Comparison of ENCODE assay signal across 17 cellular contexts in genomic region chr1:27361044-27361402, GRCh38. TPM values are rescaled to one million over a fixed set of nuclear protein-coding genes. Genes with fewer than 3 reads are reported as not detected.
A peak's percentile ranks its signal among the peaks of the same experiment; 100 is the strongest.
DNase-seq lines count a peak whose midpoint lies in the region; ATAC-seq and TF ChIP-seq lines count a peak whose summit lies in the region.
"Had no signal": no experiment of that assay in that cellular context is flagged by ENCODE, and none has a peak within 500 bp of the region (broad histone marks: within the 10 kb centered on the region; RNA-seq: fewer than 3 reads in every experiment).

No MANE protein-coding gene starts in this region.

- H3K4me1 ChIP-seq in left ventricle myocardium inferior (peaks cover 56% of the 10 kb centered on the region), testis (peaks cover 7% of the 10 kb centered on the region)

- TF ChIP-seq POLR2A in testis (IDR thresholded peaks at IDR 0.05) = no peak

- no peaks in the 10 kb centered on the region for H3K9me3 ChIP-seq in left ventricle myocardium inferior (replicated peaks)
- H3K9me3 ChIP-seq in testis = no peaks in the 10 kb centered on the region
- H3K9me3 ChIP-seq: ascending aorta, MG63, mucosa of descending colon, SJCRH30, upper lobe of left lung had no signal

- no peaks in the 10 kb centered on the region for H3K27me3 ChIP-seq in left ventricle myocardium inferior (ENCODE audit: low read depth)
- no peaks in the 10 kb centered on the region for H3K27me3 ChIP-seq in testis
- H3K27me3 ChIP-seq: ascending aorta, dorsolateral prefrontal cortex, MG63, SJCRH30, upper lobe of left lung had no signal

- H3K36me3 Mint-ChIP-seq in activated T-helper 17 cell treated with anti-CD3 and anti-CD28 coated beads, Interleukin-2, amount 50 U/mL, for 72 hours (ENCODE audit: low read depth) = no peaks in the 10 kb centered on the region
- no peaks in the 10 kb centered on the region for H3K36me3 Mint-ChIP-seq in memory B cell

- no peak for ATAC-seq in activated T-helper 17 cell treated with anti-CD3 and anti-CD28 coated beads, Interleukin-2, amount 50 U/mL, for 72 hours (replicated peaks)
- ATAC-seq in memory B cell (ENCODE audit: low read depth) (no peak), HG03439 (IDR thresholded peaks at IDR 0.05; ENCODE audit: unreplicated experiment) (no peak)
- ATAC-seq: mucosa of descending colon had no signal

- H3K36me3 ChIP-seq in left ventricle myocardium inferior (peaks cover 91% of the 10 kb centered on the region), testis (ENCODE audit: low read depth, missing control alignments) (no peaks in the 10 kb centered on the region)

- H3K4me3 Mint-ChIP-seq in activated T-helper 17 cell treated with anti-CD3 and anti-CD28 coated beads, Interleukin-2, amount 50 U/mL, for 72 hours = peak overlapping the region; percentile 73
- peak overlapping the region; percentile 86 for H3K4me3 Mint-ChIP-seq in memory B cell

- no peaks in the 10 kb centered on the region for H3K9me3 Mint-ChIP-seq in activated T-helper 17 cell treated with anti-CD3 and anti-CD28 coated beads, Interleukin-2, amount 50 U/mL, for 72 hours
- no peaks in the 10 kb centered on the region for H3K9me3 Mint-ChIP-seq in memory B cell

- no peaks in the 10 kb centered on the region for H3K27me3 Mint-ChIP-seq in activated T-helper 17 cell treated with anti-CD3 and anti-CD28 coated beads, Interleukin-2, amount 50 U/mL, for 72 hours
- H3K27me3 Mint-ChIP-seq in memory B cell = no peaks in the 10 kb centered on the region

- TF ChIP-seq CTCF in left ventricle myocardium inferior (IDR thresholded peaks at IDR 0.05; ENCODE audit: borderline replicate concordance) (no peak), testis (IDR thresholded peaks at IDR 0.05) (no peak)

- no peak overlapping the region for H3K27ac ChIP-seq in left ventricle myocardium inferior (replicated peaks)
- H3K27ac ChIP-seq in testis = no peak overlapping the region
- H3K27ac ChIP-seq: ascending aorta, SJCRH30 had no signal

- no peak overlapping the region for H3K27ac Mint-ChIP-seq in activated T-helper 17 cell treated with anti-CD3 and anti-CD28 coated beads, Interleukin-2, amount 50 U/mL, for 72 hours
- peak overlapping the region; percentile 84 for H3K27ac Mint-ChIP-seq in memory B cell

- WGBS in testis, 2 donors = 64 to 73% methylated on average over 4 to 21 of the region's 21 CpGs

- peaks cover 7% of the 10 kb centered on the region for H3K4me1 Mint-ChIP-seq in activated T-helper 17 cell treated with anti-CD3 and anti-CD28 coated beads, Interleukin-2, amount 50 U/mL, for 72 hours
- peaks cover 41% of the 10 kb centered on the region for H3K4me1 Mint-ChIP-seq in memory B cell

- intact Hi-C loops in left ventricle myocardium inferior (cut with micrococcal nuclease) (no loop called here), cardiac septum (cut with DNase I) (no loop called here), testis (cut with DNase I; ENCODE audit: low total_unique reads) (no loop called here)

- DNase-seq in left ventricle myocardium inferior (no peak), cardiac septum (ENCODE audit: low spot score) (no peak), memory B cell (ENCODE audit: low spot score in 2 of 2) (no peak), testis (no peak), NCI-H524 (lab: John Stamatoyannopoulos, UW) (no peak), EL (no peak)
- DNase-seq: DMS79 treated with DMSO at 0.1 percent for 48 hours; dorsolateral prefrontal cortex; MG63; NK-92 treated with Interleukin-12 subunit alpha and Interleukin-12 subunit beta, amount 100 ng/mL, for 24 hours; SJCRH30 had no signal

- H3K4me3 ChIP-seq in left ventricle myocardium inferior (peak overlapping the region; percentile 59), testis (peak overlapping the region; percentile 32 to 53)
- H3K4me3 ChIP-seq: ascending aorta, MG63, mucosa of descending colon, SJCRH30 had no signal

RNA-seq across cellular contexts. Expression of gene MAP3K6, which starts 5.7 kb away (rescaled TPM):
- total RNA-seq in left ventricle myocardium inferior = 45.2 TPM
- 53.1 TPM for total RNA-seq in cardiac septum
- 10 to 100 TPM in 1 of 2 donors, 1 to 10 TPM in 1; 7.3 to 15.2 TPM for total RNA-seq in activated T-helper 17 cell treated with anti-CD3 and anti-CD28 coated beads, Interleukin-2, amount 50 U/mL, for 72 hours
- total RNA-seq in testis = 10 to 100 TPM; 18.8 to 31.7 TPM
- 18.4 TPM for polyA plus RNA-seq in testis (ENCODE audit: insufficient read depth, low read depth, low replicate concordance)

RNA-seq across cellular contexts. Expression of gene FCN3, which starts 13.6 kb away (rescaled TPM):
- total RNA-seq in left ventricle myocardium inferior (27.3 TPM), cardiac septum (32.2 TPM), testis (1 to 10 TPM; 3.6 to 6.9 TPM)
- not detected for total RNA-seq in activated T-helper 17 cell treated with anti-CD3 and anti-CD28 coated beads, Interleukin-2, amount 50 U/mL, for 72 hours
- polyA plus RNA-seq in testis (ENCODE audit: insufficient read depth, low read depth, low replicate concordance) = 0.54 TPM
- total RNA-seq: SJCRH30 had no signal

RNA-seq across cellular contexts. Expression of gene SYTL1, which starts 19.2 kb away (rescaled TPM):
- total RNA-seq in left ventricle myocardium inferior (1.1 TPM), cardiac septum (0.65 TPM), testis (1 to 10 TPM; 2.3 to 5.4 TPM)
- 10 to 100 TPM; 26.0 to 43.4 TPM for total RNA-seq in activated T-helper 17 cell treated with anti-CD3 and anti-CD28 coated beads, Interleukin-2, amount 50 U/mL, for 72 hours
- polyA plus RNA-seq in testis (ENCODE audit: insufficient read depth, low read depth, low replicate concordance) = 6.0 TPM

RNA-seq across cellular contexts. Expression of gene CD164L2, which starts 22.1 kb away (rescaled TPM):
- total RNA-seq in left ventricle myocardium inferior (not detected), cardiac septum (not detected), testis (1 to 10 TPM in 1 of 2 donors, under 1 TPM in 1; 0.24 to 1.5 TPM)
- not detected for total RNA-seq in activated T-helper 17 cell treated with anti-CD3 and anti-CD28 coated beads, Interleukin-2, amount 50 U/mL, for 72 hours
- 0.76 TPM for polyA plus RNA-seq in testis (ENCODE audit: insufficient read depth, low read depth, low replicate concordance)
- total RNA-seq: ascending aorta, pulmonary artery endothelial cell, SJCRH30 had no signal

RNA-seq across cellular contexts. Expression of gene GPR3, which starts 31.4 kb away (rescaled TPM):
- total RNA-seq in left ventricle myocardium inferior (0.16 TPM), cardiac septum (2.3 TPM), testis (under 1 TPM; 0.12 to 0.47 TPM)
- under 1 TPM; 0.26 to 0.42 TPM for total RNA-seq in activated T-helper 17 cell treated with anti-CD3 and anti-CD28 coated beads, Interleukin-2, amount 50 U/mL, for 72 hours
- polyA plus RNA-seq in testis (ENCODE audit: insufficient read depth, low read depth, low replicate concordance) = 0.20 TPM

Comparison
In these comparisons a context has a peak if more than half of its experiments do, and no peak if none do; other contexts are left out.
1. RNA of gene FCN3, which starts 13.6 kb away (total RNA-seq): 32.2 TPM in cardiac septum (single experiment), 27.3 TPM in left ventricle myocardium inferior (single experiment) and 3.6 to 6.9 TPM in testis; not detected in activated T-helper 17 cell treated with anti-CD3 and anti-CD28 coated beads, Interleukin-2, amount 50 U/mL, for 72 hours; every median in the first group is over 4 times any median in the second.
2. RNA of gene SYTL1, which starts 19.2 kb away (total RNA-seq): 26.0 to 43.4 TPM in activated T-helper 17 cell treated with anti-CD3 and anti-CD28 coated beads, Interleukin-2, amount 50 U/mL, for 72 hours; 2.3 to 5.4 TPM in testis, 1.1 TPM in left ventricle myocardium inferior (single experiment) and 0.65 TPM in cardiac septum (single experiment); every median in the first group is over 4 times any median in the second.